ENCODE assay signal across 8 cellular contexts in the genomic region with DNA sequence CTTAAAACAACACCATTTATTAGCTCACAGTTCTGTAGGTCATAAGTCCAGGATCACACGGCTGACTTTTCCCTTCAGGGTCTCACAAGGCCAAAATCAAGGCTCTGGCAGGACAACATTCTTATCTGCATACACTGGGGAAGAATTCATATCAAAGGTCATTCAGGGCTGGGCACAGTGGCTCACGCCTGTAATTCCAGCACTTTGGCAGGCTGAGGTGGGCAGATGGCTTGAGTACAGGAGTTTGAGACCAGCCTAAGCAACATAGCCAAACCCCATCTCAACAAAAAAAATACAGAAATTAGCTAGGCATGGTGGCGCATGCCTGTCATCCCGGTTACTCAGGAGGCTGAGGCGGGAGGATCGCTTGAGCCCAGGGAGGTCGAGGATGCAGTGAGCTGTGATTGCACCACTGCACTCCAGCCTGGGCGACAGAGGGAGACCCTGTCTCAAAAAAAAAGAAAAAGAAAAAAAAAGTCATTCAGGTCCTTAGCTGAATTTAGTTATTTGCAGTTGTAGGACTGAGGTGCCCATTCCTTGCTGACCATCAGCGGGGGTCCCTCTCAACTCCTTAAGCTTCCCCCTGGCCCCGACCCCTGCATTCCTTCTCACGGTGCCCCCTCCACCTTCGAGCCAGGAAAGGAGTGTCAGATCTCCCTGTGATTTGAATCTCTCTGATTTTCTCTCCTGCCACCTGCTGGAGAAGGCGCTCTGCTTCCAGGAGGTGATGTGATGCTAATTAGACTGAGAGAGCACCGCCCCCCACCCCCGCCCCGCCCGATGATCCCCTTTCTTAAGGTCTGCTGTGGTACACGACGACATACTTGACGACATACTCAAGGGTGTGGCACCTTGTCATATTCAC.
DNase-seq lines count a peak whose midpoint lies in the region; ATAC-seq and TF ChIP-seq lines count a peak whose summit lies in the region.

No MANE protein-coding gene starts in this region.

- H3K27ac Mint-ChIP-seq in MCF 10A (ENCODE audit: low read depth, unreplicated experiment) = no peak overlapping the region
- H3K27ac Mint-ChIP-seq in activated T-helper 2 cell treated with anti-CD3 and anti-CD28 coated beads, Interferon-gamma antibody, Interleukin-2, Interleukin-4, amounts not matched to agents 10 μg/mL and 5 μg/mL and 100 μg/mL, durations not matched to agents 14 hours and 24 hours and 36 hours = no peak overlapping the region

- CTCF ChIA-PET in MCF 10A (lab: Yijun Ruan, JAX) = interaction anchor here (0.6 to 1.3 kb wide), 7 partner anchors 9 to 567 kb away, joined by 3 to 8 read pairs (median 4); no protein-coding TSS in a partner anchor

- no peaks in the 10 kb centered on the region for H3K27me3 ChIP-seq in breast epithelium
- H3K27me3 ChIP-seq in WERI-Rb-1 (ENCODE audit: insufficient read depth, low read depth, severe bottlenecking) = no peaks in the 10 kb centered on the region
- H3K27me3 ChIP-seq in upper lobe of left lung = no peaks in the 10 kb centered on the region

- TF ChIP-seq CTCF in MCF 10A (IDR thresholded peaks at IDR 0.05; ENCODE audit: unreplicated experiment) = peak; percentile 42
- TF ChIP-seq CTCF in breast epithelium (IDR thresholded peaks at IDR 0.05) = no peak
- TF ChIP-seq CTCF in WERI-Rb-1 (IDR thresholded peaks at IDR 0.05; ENCODE audit: low read depth, low read length) = peak; percentile 63
- TF ChIP-seq CTCF in upper lobe of left lung (IDR thresholded peaks at IDR 0.05) = peak in 4 of 6 experiments; percentile 7 to 17 (median 16)

- H3K36me3 ChIP-seq in breast epithelium = no peaks in the 10 kb centered on the region
- no peaks in the 10 kb centered on the region for H3K36me3 ChIP-seq in WERI-Rb-1
- H3K36me3 ChIP-seq in upper lobe of left lung = peaks cover 0 to 4% (median 1%) of the 10 kb centered on the region in 4 donors

- no peaks in the 10 kb centered on the region for H3K27me3 Mint-ChIP-seq in MCF 10A (ENCODE audit: insufficient read depth, unreplicated experiment)
- H3K27me3 Mint-ChIP-seq in activated T-helper 2 cell treated with anti-CD3 and anti-CD28 coated beads, Interferon-gamma antibody, Interleukin-2, Interleukin-4, amounts not matched to agents 10 μg/mL and 5 μg/mL and 100 μg/mL, durations not matched to agents 14 hours and 24 hours and 36 hours (ENCODE audit: low read depth) = no peaks in the 10 kb centered on the region

- peak overlapping the region in 1 of 2 donors; percentile 67 for H3K27ac ChIP-seq in breast epithelium
- no peak overlapping the region for H3K27ac ChIP-seq in WERI-Rb-1
- peak overlapping the region in 2 of 4 donors; percentile 27 to 81 for H3K27ac ChIP-seq in upper lobe of left lung

- WGBS in upper lobe of left lung, 2 donors = 56 to 58% methylated on average over 20 of the region's 20 CpGs

- H3K4me3 Mint-ChIP-seq in MCF 10A (ENCODE audit: unreplicated experiment) = no peak overlapping the region
- no peak overlapping the region for H3K4me3 Mint-ChIP-seq in activated T-helper 2 cell treated with anti-CD3 and anti-CD28 coated beads, Interferon-gamma antibody, Interleukin-2, Interleukin-4, amounts not matched to agents 10 μg/mL and 5 μg/mL and 100 μg/mL, durations not matched to agents 14 hours and 24 hours and 36 hours (ENCODE audit: low read depth)

- DNase-seq in MCF 10A (ENCODE audit: unreplicated experiment) (peak; percentile 56), breast epithelium (ENCODE audit: low spot score in 2 of 2) (no peak), WERI-Rb-1 (peak; percentile 69), iPS-NIHi7 (ENCODE audit: extremely low spot score) (peak; percentile 86), upper lobe of left lung (peak in 1 of 2 donors; percentile 40)
- no peak for DNase-seq in activated T-helper 2 cell treated with anti-CD3 and anti-CD28 coated beads, Interferon-gamma antibody, Interleukin-2, Interleukin-4, amounts not matched to agents 10 μg/mL and 5 μg/mL and 100 μg/mL, durations not matched to agents 14 hours and 24 hours and 36 hours (ENCODE audit: low spot score)
- no peak for DNase-seq in activated CD4-positive, CD25-positive, alpha-beta regulatory T cell (lab: John Stamatoyannopoulos, UW)

- ATAC-seq in upper lobe of left lung (ENCODE audit: low FRiP score in 2 of 2) = no peak
- no peak for ATAC-seq in HG03025 (IDR thresholded peaks at IDR 0.05; ENCODE audit: low FRiP score, unreplicated experiment)

- no TSS peak for BruUV-seq in MCF 10A (replicated peaks; lab: Mats Ljungman, UMichigan)

- intact Hi-C loops in MCF 10A (cut with micrococcal nuclease) = loop anchor here (1.0 kb wide), 1 partner anchor 63 kb away; no protein-coding TSS in a partner anchor
- intact Hi-C loops in breast epithelium (cut with DNase I; ENCODE audit: low total_unique reads) = no loop called here
- intact Hi-C loops in activated T-helper 2 cell treated with anti-CD3 and anti-CD28 coated beads, Interferon-gamma antibody, Interleukin-2, Interleukin-4, amounts not matched to agents 10 μg/mL and 5 μg/mL and 100 μg/mL, durations not matched to agents 14 hours and 24 hours and 36 hours (cut with micrococcal nuclease) = no loop called here

- no peak overlapping the region for H3K4me3 ChIP-seq in breast epithelium
- H3K4me3 ChIP-seq in WERI-Rb-1 (ENCODE audit: low read depth, low read length) = no peak overlapping the region
- H3K4me3 ChIP-seq in upper lobe of left lung = no peak overlapping the region

- peaks cover 6% of the 10 kb centered on the region for H3K4me1 Mint-ChIP-seq in MCF 10A (ENCODE audit: insufficient read depth, unreplicated experiment)
- H3K4me1 Mint-ChIP-seq in activated T-helper 2 cell treated with anti-CD3 and anti-CD28 coated beads, Interferon-gamma antibody, Interleukin-2, Interleukin-4, amounts not matched to agents 10 μg/mL and 5 μg/mL and 100 μg/mL, durations not matched to agents 14 hours and 24 hours and 36 hours (ENCODE audit: low read depth) = peaks cover 2% of the 10 kb centered on the region

- no peaks in the 10 kb centered on the region for H3K4me1 ChIP-seq in breast epithelium
- H3K4me1 ChIP-seq in upper lobe of left lung = peaks cover 16 to 38% (median 26%) of the 10 kb centered on the region in 4 donors

- no peaks in the 10 kb centered on the region for H3K9me3 ChIP-seq in breast epithelium
- H3K9me3 ChIP-seq in WERI-Rb-1 (ENCODE audit: severe bottlenecking) = no peaks in the 10 kb centered on the region
- H3K9me3 ChIP-seq in upper lobe of left lung = no peaks in the 10 kb centered on the region

- POLR2A ChIA-PET in MCF 10A (lab: Yijun Ruan, JAX) = no interaction called here

- TF ChIP-seq EP300 in upper lobe of left lung (IDR thresholded peaks at IDR 0.05) = no peak

- peaks cover 19% of the 10 kb centered on the region for H3K36me3 Mint-ChIP-seq in MCF 10A (ENCODE audit: insufficient read depth, unreplicated experiment)
- peaks cover 7% of the 10 kb centered on the region for H3K36me3 Mint-ChIP-seq in activated T-helper 2 cell treated with anti-CD3 and anti-CD28 coated beads, Interferon-gamma antibody, Interleukin-2, Interleukin-4, amounts not matched to agents 10 μg/mL and 5 μg/mL and 100 μg/mL, durations not matched to agents 14 hours and 24 hours and 36 hours (ENCODE audit: low read depth)

- H3K9me3 Mint-ChIP-seq in MCF 10A (ENCODE audit: unreplicated experiment) = no peaks in the 10 kb centered on the region
- no peaks in the 10 kb centered on the region for H3K9me3 Mint-ChIP-seq in activated T-helper 2 cell treated with anti-CD3 and anti-CD28 coated beads, Interferon-gamma antibody, Interleukin-2, Interleukin-4, amounts not matched to agents 10 μg/mL and 5 μg/mL and 100 μg/mL, durations not matched to agents 14 hours and 24 hours and 36 hours

- TF ChIP-seq POLR2A in breast epithelium (IDR thresholded peaks at IDR 0.05) (no peak), upper lobe of left lung (IDR thresholded peaks at IDR 0.05) (no peak)

Comparison
In these comparisons a context has a peak if more than half of its experiments do, and no peak if none do; other contexts are left out.
1. DNase-seq: peak in MCF 10A (single experiment), WERI-Rb-1 (single experiment) and iPS-NIHi7 (single experiment); none in breast epithelium (0 of 2), activated T-helper 2 cell treated with anti-CD3 and anti-CD28 coated beads, Interferon-gamma antibody, Interleukin-2, Interleukin-4, amounts not matched to agents 10 μg/mL and 5 μg/mL and 100 μg/mL, durations not matched to agents 14 hours and 24 hours and 36 hours (single experiment) and activated CD4-positive, CD25-positive, alpha-beta regulatory T cell (0 of 4).
2. CTCF ChIP-seq: peak in MCF 10A (single experiment), WERI-Rb-1 (single experiment) and upper lobe of left lung (4 of 6); none in breast epithelium (0 of 3).